13 cellular contexts compared by ENCODE assay signal in genomic region chr17:48832491-48832890, GRCh38. TPM values are rescaled to one million over a fixed set of nuclear protein-coding genes. Genes with fewer than 3 reads are reported as not detected.
DNase-seq lines count a peak whose midpoint lies in the region; ATAC-seq, FAIRE-seq and TF ChIP-seq lines count a peak whose summit lies in the region.
"Had no signal": no experiment of that assay in that cellular context is flagged by ENCODE, and none has a peak within 500 bp of the region (broad histone marks: within the 10 kb centered on the region; RNA-seq: fewer than 3 reads in every experiment).

No MANE protein-coding gene starts in this region.

- POLR2A ChIA-PET in HepG2 (lab: Yijun Ruan, JAX): interaction anchor here (0.7 to 3.5 kb wide), 3 partner anchors 14 to 40 kb away, joined by 3 to 16 read pairs (median 3); no protein-coding TSS in a partner anchor

- peaks cover 41% of the 10 kb centered on the region for H3K79me2 ChIP-seq in HepG2 (ENCODE audit: insufficient read depth, low read length)

- peaks cover 11 to 20% (median 16%) of the 10 kb centered on the region in 3 donors for H3K27me3 Mint-ChIP-seq in immature natural killer cell (ENCODE audit: low read depth in 3 of 3)

- no peak overlapping the region for H2AFZ ChIP-seq in HepG2 (ENCODE audit: low read length)

- 97% methylated on average over 2 of the region's 2 CpGs for WGBS in HepG2 (ENCODE audit: low lambda C conversion rate)
- WGBS in right lobe of liver (ENCODE audit: insufficient coverage, low coverage, low lambda C conversion rate, missing lambda C conversion rate): 87% methylated on average over 2 of the region's 2 CpGs

- peak overlapping the region; percentile 79; the same call in 1 of the 2 replicates for H3K4me2 ChIP-seq in HepG2 (ENCODE audit: low read depth, low read length)

- intact Hi-C loops in HepG2 (cut with micrococcal nuclease; ENCODE audit: unreplicated experiment) (no loop called here), right lobe of liver (cut with DNase I) (no loop called here)

- no peak for FAIRE-seq in HepG2 (lab: Jason Lieb, UNC)

- peak overlapping the region; percentile 30 to 98 (median 97) for H3K4me3 Mint-ChIP-seq in immature natural killer cell

- H3K27ac Mint-ChIP-seq in immature natural killer cell: peak overlapping the region in 2 of 6 donors; percentile 33 to 69

- H3K4me1 ChIP-seq in HepG2 (ENCODE audit: insufficient read depth, low read length): peaks cover 52% of the 10 kb centered on the region
- peaks cover 0 to 28% (median 10%) of the 10 kb centered on the region in 4 donors for H3K4me1 ChIP-seq in right lobe of liver
- peaks cover 31% of the 10 kb centered on the region for H3K4me1 ChIP-seq in adipocyte (ENCODE audit: control insufficient read depth, insufficient read depth, low read length)

- in situ Hi-C loops in HepG2 (cut with HindIII; ENCODE audit: extremely low pct_ligation_motif_present, low pct_unique_long_range_greater_than_20kb): no loop called here

- H3K9me3 Mint-ChIP-seq in immature natural killer cell: no peaks in the 10 kb centered on the region
- H3K9me3 Mint-ChIP-seq: CD14-positive monocyte had no signal

- no peaks in the 10 kb centered on the region for H3K9me3 ChIP-seq in HepG2 (ENCODE audit: low read length)
- H3K9me3 ChIP-seq in right lobe of liver: no peaks in the 10 kb centered on the region
- H3K9me3 ChIP-seq in adipocyte (ENCODE audit: control insufficient read depth, low read length): no peaks in the 10 kb centered on the region
- H3K9me3 ChIP-seq: stomach had no signal

- TF ChIP-seq RAD21 in HepG2 (CRISPR knock-in tag; IDR thresholded peaks at IDR 0.05): no peak

- H3K27ac ChIP-seq in HepG2 (ENCODE audit: extremely low read length, insufficient read depth, low read length) (no peak overlapping the region), right lobe of liver (no peak overlapping the region)
- H3K27ac ChIP-seq: PC-9 had no signal

- peaks cover 4% of the 10 kb centered on the region; the same call in 1 of the 2 replicates for H4K20me1 ChIP-seq in HepG2 (ENCODE audit: insufficient read depth, low read length)

- TF ChIP-seq EP300 in HepG2 (IDR thresholded peaks at IDR 0.05; ENCODE audit: low read depth in 2 of 2, low read length in 2 of 2) (no peak), HepG2 (CRISPR knock-in tag; IDR thresholded peaks at IDR 0.05; ENCODE audit: borderline replicate concordance) (no peak)

- H3K9ac ChIP-seq in HepG2 (ENCODE audit: insufficient read depth, low read depth, low read length) (no peak overlapping the region), adipocyte (ENCODE audit: low read length) (no peak overlapping the region)

- H3K27me3 ChIP-seq in HepG2 (ENCODE audit: control insufficient read depth in 1 of 2, insufficient read depth in 2 of 2, low read length in 2 of 2): no peaks in the 10 kb centered on the region; a peak in 1 of 5 replicates
- no peaks in the 10 kb centered on the region for H3K27me3 ChIP-seq in right lobe of liver
- H3K27me3 ChIP-seq in adipocyte (replicated peaks; ENCODE audit: control insufficient read depth, insufficient read depth, low read length): no peaks in the 10 kb centered on the region
- H3K27me3 ChIP-seq: stomach had no signal

- H3K4me1 Mint-ChIP-seq in immature natural killer cell: peaks cover 58 to 67% of the 10 kb centered on the region in 2 donors

- DNase-seq in HepG2 (ENCODE audit: low spot score): no peak
- no peak for DNase-seq in right lobe of liver
- no peak for DNase-seq in adipocyte (ENCODE audit: low read depth)
- DNase-seq in immature natural killer cell: no peak
- DNase-seq in NCI-H1092 (lab: John Stamatoyannopoulos, UW): no peak
- DNase-seq in NCI-H524 treated with DMSO at 0.1 percent for 48 hours (lab: John Stamatoyannopoulos, UW): no peak
- no peak for DNase-seq in UCSD-AML1 (lab: John Stamatoyannopoulos, UW; ENCODE audit: unreplicated experiment)
- DNase-seq: PC-9, stomach had no signal

- BruUV-seq in HepG2 (replicated peaks; lab: Mats Ljungman, UMichigan): no TSS peak

- H3K4me3 ChIP-seq in HepG2 (replicated peaks in 1 of 3; ENCODE audit: insufficient read depth in 1 of 3, low read depth in 2 of 3, low read length in 3 of 3) (no peak overlapping the region), right lobe of liver (peak overlapping the region in 1 of 3 donors; percentile 81), adipocyte (ENCODE audit: low read length) (peak overlapping the region; percentile 100)

- CTCF ChIA-PET in HepG2 (lab: Yijun Ruan, JAX; ENCODE audit: low intra/inter-chr PET ratio, low total read pairs): no interaction called here

- peaks cover 0 to 2% (median 0%) of the 10 kb centered on the region in 3 donors for H3K36me3 Mint-ChIP-seq in immature natural killer cell

- H3K36me3 ChIP-seq in HepG2 (replicated peaks in 1 of 2; ENCODE audit: control insufficient read depth in 1 of 2, insufficient read depth in 2 of 2, low read length in 2 of 2) (peaks cover 0 to 5% of the 10 kb centered on the region in 2 experiments; a peak in 1 of 5 replicates), right lobe of liver (no peaks in the 10 kb centered on the region), adipocyte (ENCODE audit: control insufficient read depth, insufficient read depth, low read length, severe bottlenecking) (peaks cover 9% of the 10 kb centered on the region)
- H3K36me3 ChIP-seq: stomach had no signal

- TF ChIP-seq CTCF in HepG2 (CRISPR knock-in tag; IDR thresholded peaks at IDR 0.05) (no peak), right lobe of liver (IDR thresholded peaks at IDR 0.05) (no peak)

- TF ChIP-seq POLR2A in HepG2 (IDR thresholded peaks at IDR 0.05; ENCODE audit: insufficient read depth in 1 of 2, low read depth in 2 of 2, low read length in 2 of 2): no peak
- TF ChIP-seq POLR2A in right lobe of liver (IDR thresholded peaks at IDR 0.05): no peak

- no peak for ATAC-seq in HepG2
- no peak for ATAC-seq in right lobe of liver
- ATAC-seq in GM19395 (IDR thresholded peaks at IDR 0.05; ENCODE audit: unreplicated experiment): no peak

TF ChIP-seq in HepG2, 621 proteins besides CTCF, POLR2A, EP300 and RAD21 (continues in another document):
- TF ChIP-seq NCOR1 (IDR thresholded peaks at IDR 0.05; ENCODE audit: borderline replicate concordance, low read length) (no peak), FOXK2 (IDR thresholded peaks at IDR 0.05) (no peak), ZFP36L1 (CRISPR knock-in tag; IDR thresholded peaks at IDR 0.05) (no peak), ZNF121 (CRISPR knock-in tag; IDR thresholded peaks at IDR 0.05) (0 out of 2 replicates have a peak, but pooled peaks have one; percentile 5)

RNA-seq across cellular contexts. Expression of gene CALCOCO2, which starts 1.7 kb away (rescaled TPM):
- 72.9 and 112 TPM in 2 replicates for total RNA-seq in HepG2 (2016; rRNA removed; fragmentation: Illumina TruSeq; extraction: Trizol)
- total RNA-seq in HepG2 (2016; cell fraction: cytosol; rRNA removed; fragmentation: Illumina TruSeq; extraction: Trizol; ENCODE audit: low read depth): 21.1 and 22.6 TPM in 2 replicates
- total RNA-seq in HepG2 (2016; cell fraction: insoluble cytoplasmic fraction; rRNA removed; fragmentation: Illumina TruSeq; extraction: Trizol): 71.0 and 100 TPM in 2 replicates
- total RNA-seq in HepG2 (2016; cell fraction: membrane; rRNA removed; fragmentation: Illumina TruSeq; extraction: Trizol): 38.8 and 53.3 TPM in 2 replicates
- 38.1 and 38.5 TPM in 2 replicates for total RNA-seq in HepG2 (2016; cell fraction: nucleus; rRNA removed; fragmentation: Illumina TruSeq; extraction: Trizol)
- 109 and 111 TPM in 2 replicates for polyA plus RNA-seq in HepG2 (2011; rRNA removed)
- polyA plus RNA-seq in HepG2 (2011; cell fraction: cytosol; rRNA removed): 33.3 and 42.4 TPM in 2 replicates
- polyA plus RNA-seq in HepG2 (2011; cell fraction: nucleus; rRNA removed): 39.4 and 47.3 TPM in 2 replicates
- polyA plus RNA-seq in HepG2 (2012): 114 and 117 TPM in 2 replicates
- polyA plus RNA-seq in HepG2 (2016; cell fraction: cytosol; fragmentation: Illumina TruSeq; extraction: Trizol; ENCODE audit: low read depth): 17.4 and 17.6 TPM in 2 replicates
- polyA plus RNA-seq in HepG2 (2016; cell fraction: insoluble cytoplasmic fraction; fragmentation: Illumina TruSeq; extraction: Trizol; ENCODE audit: low read depth): 96.0 and 107 TPM in 2 replicates
- 19.3 and 24.7 TPM in 2 replicates for polyA plus RNA-seq in HepG2 (2016; cell fraction: membrane; fragmentation: Illumina TruSeq; extraction: Trizol; ENCODE audit: low read depth)
- polyA plus RNA-seq in HepG2 (2016; cell fraction: nucleus; fragmentation: Illumina TruSeq; extraction: Trizol; ENCODE audit: insufficient read depth, low read depth): 44.4 and 49.5 TPM in 2 replicates
- 62.7 and 120 TPM in 2 replicates for polyA minus RNA-seq in HepG2 (2011; rRNA and poly(A)+ RNA removed; ENCODE audit: low replicate concordance)
- 46.2 and 66.1 TPM in 2 replicates for polyA minus RNA-seq in HepG2 (2011; cell fraction: cytosol; rRNA and poly(A)+ RNA removed)
- 65.1 and 99.0 TPM in 2 replicates for polyA minus RNA-seq in HepG2 (2011; cell fraction: nucleus; rRNA and poly(A)+ RNA removed)
- total RNA-seq in right lobe of liver: 10 to 100 TPM; 58.0 to 93.3 (median 72.1) TPM
- polyA plus RNA-seq in immature natural killer cell: 100 to 1,000 TPM; 164 to 267 (median 199) TPM

RNA-seq across cellular contexts. Expression of gene TTLL6, which starts 15.5 kb away (rescaled TPM):
- 0.04 TPM in 1 of 2 replicates, not detected in the other for total RNA-seq in HepG2 (2016; rRNA removed; fragmentation: Illumina TruSeq; extraction: Trizol)
- total RNA-seq in HepG2 (2016; cell fraction: cytosol; rRNA removed; fragmentation: Illumina TruSeq; extraction: Trizol; ENCODE audit: low read depth): not detected in 2 replicates
- 0.09 TPM in 1 of 2 replicates, not detected in the other for total RNA-seq in HepG2 (2016; cell fraction: insoluble cytoplasmic fraction; rRNA removed; fragmentation: Illumina TruSeq; extraction: Trizol)
- total RNA-seq in HepG2 (2016; cell fraction: membrane; rRNA removed; fragmentation: Illumina TruSeq; extraction: Trizol): 0.12 TPM in 1 of 2 replicates, not detected in the other
- total RNA-seq in HepG2 (2016; cell fraction: nucleus; rRNA removed; fragmentation: Illumina TruSeq; extraction: Trizol): not detected in 2 replicates
- polyA plus RNA-seq in HepG2 (2011; rRNA removed): 0.08 and 0.25 TPM in 2 replicates
- polyA plus RNA-seq in HepG2 (2011; cell fraction: cytosol; rRNA removed): 0.05 and 0.14 TPM in 2 replicates
- 0.23 and 0.45 TPM in 2 replicates for polyA plus RNA-seq in HepG2 (2011; cell fraction: nucleus; rRNA removed)
- 0.19 and 0.25 TPM in 2 replicates for polyA plus RNA-seq in HepG2 (2012)
- 0.07 TPM in 1 of 2 replicates, not detected in the other for polyA plus RNA-seq in HepG2 (2016; cell fraction: cytosol; fragmentation: Illumina TruSeq; extraction: Trizol; ENCODE audit: low read depth)
- polyA plus RNA-seq in HepG2 (2016; cell fraction: insoluble cytoplasmic fraction; fragmentation: Illumina TruSeq; extraction: Trizol; ENCODE audit: low read depth): not detected in 2 replicates
- not detected in 2 replicates for polyA plus RNA-seq in HepG2 (2016; cell fraction: membrane; fragmentation: Illumina TruSeq; extraction: Trizol; ENCODE audit: low read depth)
- polyA plus RNA-seq in HepG2 (2016; cell fraction: nucleus; fragmentation: Illumina TruSeq; extraction: Trizol; ENCODE audit: insufficient read depth, low read depth): not detected in 2 replicates
- polyA minus RNA-seq in HepG2 (2011; rRNA and poly(A)+ RNA removed; ENCODE audit: low replicate concordance): 0.16 and 0.40 TPM in 2 replicates
- polyA minus RNA-seq in HepG2 (2011; cell fraction: cytosol; rRNA and poly(A)+ RNA removed): not detected in 2 replicates
- polyA minus RNA-seq in HepG2 (2011; cell fraction: nucleus; rRNA and poly(A)+ RNA removed): 0.26 and 1.1 TPM in 2 replicates
- under 1 TPM in 1 of 6 experiments, not detected in 5; 0.12 TPM for total RNA-seq in right lobe of liver
- not detected for polyA plus RNA-seq in immature natural killer cell
- total RNA-seq: epithelial cell of proximal tubule, LHCN-M2, PC-9 had no signal
- polyA plus RNA-seq: CD14-positive monocyte had no signal
